In the genomic region with DNA sequence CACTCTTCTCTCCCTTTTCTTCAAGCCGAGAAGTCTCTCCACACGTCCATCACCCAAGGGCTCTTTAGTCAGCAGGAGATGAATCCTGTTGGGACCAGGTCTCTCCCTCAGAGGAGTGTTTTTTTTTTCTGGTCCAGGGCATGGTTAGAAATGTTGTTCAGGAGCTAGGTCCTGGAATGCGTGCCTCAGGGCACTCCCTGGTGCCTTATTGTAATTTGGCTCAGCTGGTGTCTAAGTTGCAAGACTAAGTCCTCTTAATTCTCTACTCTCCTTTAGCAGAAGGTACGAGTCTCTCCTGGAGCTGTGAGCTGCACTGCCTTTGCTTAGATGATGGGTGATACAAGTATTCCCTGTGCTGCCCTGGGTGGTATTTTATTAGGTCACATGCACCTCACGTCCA, we compare ENCODE assay signal across 28 cellular contexts.
"Had no signal": no experiment of that assay in that cellular context is flagged by ENCODE, and none has a peak within 500 bp of the region (broad histone marks: within the 10 kb centered on the region; RNA-seq: fewer than 3 reads in every experiment).

No MANE protein-coding gene starts in this region.

- H3K27me3 ChIP-seq: colonic mucosa, dorsolateral prefrontal cortex, esophagus muscularis mucosa, esophagus squamous epithelium, gastrocnemius medialis, gastroesophageal sphincter, heart left ventricle, heart right ventricle had no signal

- H3K27ac ChIP-seq: colonic mucosa, coronary artery, dorsolateral prefrontal cortex, epithelial cell of prostate, esophagus muscularis mucosa, esophagus squamous epithelium, foreskin keratinocyte, gastrocnemius medialis, gastroesophageal sphincter, heart left ventricle, heart right ventricle had no signal

- H3K4me3 Mint-ChIP-seq: dendritic cell treated with granulocyte-macrophage colony-stimulating factor and Interleukin-4, amounts not matched to agents 40 ng/mL and 50 ng/mL, for 4 days; effector memory CD8-positive, alpha-beta T cell; endodermal cell had no signal

- H3K4me1 ChIP-seq: colonic mucosa, esophagus muscularis mucosa, esophagus squamous epithelium, foreskin keratinocyte, gastrocnemius medialis, gastroesophageal sphincter, heart left ventricle, heart right ventricle had no signal

- H3K4me1 Mint-ChIP-seq: endodermal cell had no signal

- H3K36me3 ChIP-seq: colonic mucosa, gastrocnemius medialis had no signal

- ATAC-seq: effector memory CD8-positive, alpha-beta T cell; esophagus mucosa; foreskin keratinocyte; gastrocnemius medialis; gastroesophageal sphincter; heart left ventricle; heart right ventricle had no signal

- DNase-seq: colonic mucosa; cortex of kidney; dermis blood vessel endothelial cell; dorsolateral prefrontal cortex; effector CD4-positive, alpha-beta T cell; effector CD8-positive, alpha-beta T cell; effector memory CD4-positive, alpha-beta T cell; effector memory CD8-positive, alpha-beta T cell; endodermal cell; erythroblast; esophagus squamous epithelium; foreskin keratinocyte; foreskin melanocyte; gastrocnemius medialis; glutamatergic neuron; head of caudate nucleus; heart left ventricle; heart right ventricle had no signal

- H3K27me3 Mint-ChIP-seq: dendritic cell treated with granulocyte-macrophage colony-stimulating factor and Interleukin-4, amounts not matched to agents 40 ng/mL and 50 ng/mL, for 4 days; effector memory CD8-positive, alpha-beta T cell had no signal

- H3K4me3 ChIP-seq: colonic mucosa, coronary artery, dorsolateral prefrontal cortex, esophagus muscularis mucosa, esophagus squamous epithelium, gastrocnemius medialis, gastroesophageal sphincter, heart left ventricle, heart right ventricle had no signal

- FAIRE-seq: colon, endometrium, endothelial cell of umbilical vein, frontal cortex had no signal

- H3K27ac Mint-ChIP-seq: dendritic cell treated with granulocyte-macrophage colony-stimulating factor and Interleukin-4, amounts not matched to agents 40 ng/mL and 50 ng/mL, for 4 days; effector memory CD8-positive, alpha-beta T cell; endodermal cell had no signal
